Comparison of ENCODE assay signal across 28 cellular contexts in the genomic region with DNA sequence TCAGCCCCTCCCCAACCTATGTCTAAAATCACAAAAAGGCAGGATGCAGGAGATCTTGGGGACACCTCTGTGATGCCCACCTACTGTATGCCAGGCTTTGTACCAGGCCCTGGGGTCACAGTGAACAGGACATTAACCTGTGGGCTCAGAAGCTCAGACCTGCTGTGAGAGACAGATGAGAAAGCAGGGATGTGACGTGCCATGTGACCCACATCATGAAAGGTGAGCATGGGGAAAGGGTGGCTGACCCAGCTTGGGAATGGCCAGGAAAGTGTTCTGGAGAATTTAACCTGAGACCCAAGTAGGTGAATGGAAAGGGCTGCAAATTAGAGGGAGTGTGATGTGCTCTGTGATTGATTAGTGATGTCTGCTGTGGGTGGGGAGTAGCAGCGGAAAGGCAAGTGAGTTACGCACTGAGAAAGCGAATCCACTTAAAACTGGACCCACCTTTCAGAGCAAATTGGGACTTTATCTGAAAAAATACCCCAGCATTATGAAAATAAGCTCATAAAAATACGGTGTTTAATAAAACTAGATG.
"Had no signal": no experiment of that assay in that cellular context is flagged by ENCODE, and none has a peak within 500 bp of the region (broad histone marks: within the 10 kb centered on the region; RNA-seq: fewer than 3 reads in every experiment).

No MANE protein-coding gene starts in this region.

- ATAC-seq: activated CD8-positive, alpha-beta memory T cell treated with anti-CD3 and anti-CD28 coated beads, Interleukin-2, amount 10 ng/mL, durations not matched to agents 7 days and 5 days; activated T-cell treated with anti-CD3 and anti-CD28 coated beads, Interleukin-2, amount 50 U/mL, for 4 hours; activated T-helper 17 cell treated with anti-CD3 and anti-CD28 coated beads, Interleukin-2, amount 50 U/mL, for 72 hours; SK-N-SH treated with all-trans-retinoic acid at 6 μM for 48 hours; WTC11 had no signal

- H3K4me3 ChIP-seq: adrenal gland, Peyer's patch, SJSA1 had no signal

- H3K27me3 ChIP-seq: adrenal gland, Peyer's patch, SJSA1 had no signal

- H3K36me3 Mint-ChIP-seq: activated CD8-positive, alpha-beta memory T cell treated with anti-CD3 and anti-CD28 coated beads, Interleukin-2, amount 10 ng/mL, durations not matched to agents 7 days and 5 days; activated naive CD8-positive, alpha-beta T cell treated with anti-CD3 and anti-CD28 coated beads, Interleukin-2, amount 10 ng/mL, durations not matched to agents 7 days and 5 days had no signal

- H3K9me3 ChIP-seq: adrenal gland, Peyer's patch had no signal

- H3K4me1 Mint-ChIP-seq: activated CD8-positive, alpha-beta memory T cell treated with anti-CD3 and anti-CD28 coated beads, Interleukin-2, amount 10 ng/mL, durations not matched to agents 7 days and 5 days; activated naive CD8-positive, alpha-beta T cell treated with anti-CD3 and anti-CD28 coated beads, Interleukin-2, amount 10 ng/mL, durations not matched to agents 7 days and 5 days; activated T-helper 17 cell treated with anti-CD3 and anti-CD28 coated beads, Interleukin-2, amount 50 U/mL, for 72 hours had no signal

- H3K4me1 ChIP-seq: adrenal gland had no signal

- DNase-seq: activated CD4-positive, alpha-beta T cell treated with anti-CD3 and anti-CD28 coated beads for 48 hours; activated CD4-positive, alpha-beta T cell treated with anti-CD3 and anti-CD28 coated beads, Interleukin-2, amount 50 U/mL, for 48 hours; activated CD4-positive, CD25-positive, alpha-beta regulatory T cell treated with anti-CD3 and anti-CD28 coated beads, Interleukin-2, amount 50 U/mL, for 72 hours; activated CD8-positive, alpha-beta memory T cell treated with anti-CD3 and anti-CD28 coated beads, Interleukin-2, amount 10 ng/mL, durations not matched to agents 7 days and 5 days; activated naive CD4-positive, alpha-beta T cell treated with anti-CD3 and anti-CD28 coated beads, Interleukin-2, amount 50 U/mL, for 16 hours; activated naive CD8-positive, alpha-beta T cell treated with anti-CD3 and anti-CD28 coated beads, Interleukin-2, amount 10 ng/mL, durations not matched to agents 7 days and 5 days; activated T-cell treated with anti-CD3 and anti-CD28 coated beads, Interleukin-2, amount 50 U/mL, for 4 hours; adrenal gland; anterior cingulate cortex; caudate nucleus; NCI-H1105; NCI-H1436; NCI-H1694 treated with DMSO at 0.1 percent for 48 hours; NCI-H2029 treated with DMSO at 0.1 percent for 48 hours; NCI-H345; NCI-H510A; NCI-H526 treated with DMSO at 0.1 percent for 48 hours; NCI-H82; NK-92 treated with Interleukin-12 subunit alpha and Interleukin-12 subunit beta, amount 100 ng/mL, for 24 hours; SHP77; SW 1271 had no signal

- H3K27ac Mint-ChIP-seq: activated CD8-positive, alpha-beta memory T cell treated with anti-CD3 and anti-CD28 coated beads, Interleukin-2, amount 10 ng/mL, durations not matched to agents 7 days and 5 days; activated naive CD8-positive, alpha-beta T cell treated with anti-CD3 and anti-CD28 coated beads, Interleukin-2, amount 10 ng/mL, durations not matched to agents 7 days and 5 days; activated T-helper 17 cell treated with anti-CD3 and anti-CD28 coated beads, Interleukin-2, amount 50 U/mL, for 72 hours; WTC11 had no signal

- H3K9ac ChIP-seq: KMS-11 had no signal

- H3K4me3 Mint-ChIP-seq: activated CD8-positive, alpha-beta memory T cell treated with anti-CD3 and anti-CD28 coated beads, Interleukin-2, amount 10 ng/mL, durations not matched to agents 7 days and 5 days; activated naive CD8-positive, alpha-beta T cell treated with anti-CD3 and anti-CD28 coated beads, Interleukin-2, amount 10 ng/mL, durations not matched to agents 7 days and 5 days; activated T-cell treated with anti-CD3 and anti-CD28 coated beads, Interleukin-2, amount 50 U/mL, for 4 hours; activated T-helper 17 cell treated with anti-CD3 and anti-CD28 coated beads, Interleukin-2, amount 50 U/mL, for 72 hours; WTC11 had no signal

- H3K27ac ChIP-seq: adrenal gland, KMS-11, Peyer's patch, RWPE1, SJSA1 had no signal

- H3K4me2 ChIP-seq: KMS-11 had no signal

- H3K36me3 ChIP-seq: adrenal gland, Peyer's patch, SJSA1 had no signal

- H3K9me3 Mint-ChIP-seq: activated T-cell treated with anti-CD3 and anti-CD28 coated beads, Interleukin-2, amount 50 U/mL, for 4 hours; activated T-helper 17 cell treated with anti-CD3 and anti-CD28 coated beads, Interleukin-2, amount 50 U/mL, for 72 hours had no signal
